ENCODE assay signal across 18 cellular contexts in genomic region chr3:120433662-120434331, GRCh38. TPM values are rescaled to one million over a fixed set of nuclear protein-coding genes. Genes with fewer than 3 reads are reported as not detected.
DNase-seq lines count a peak whose midpoint lies in the region; ATAC-seq, FAIRE-seq and TF ChIP-seq lines count a peak whose summit lies in the region.
"Had no signal": no experiment of that assay in that cellular context is flagged by ENCODE, and none has a peak within 500 bp of the region (broad histone marks: within the 10 kb centered on the region; RNA-seq: fewer than 3 reads in every experiment).

No MANE protein-coding gene starts in this region.

- no peak for ATAC-seq in GM23338
- ATAC-seq in left lobe of liver, result peak; percentile 81
- ATAC-seq in GM18858 (IDR thresholded peaks at IDR 0.05; ENCODE audit: unreplicated experiment), result no peak
- ATAC-seq: K562 had no signal

- H3K9me2 ChIP-seq in GM23338 (ENCODE audit: insufficient read depth), result no peaks in the 10 kb centered on the region

- no peak overlapping the region for H3K4me3 ChIP-seq in GM23338
- H3K4me3 ChIP-seq in ascending aorta, result no peak overlapping the region
- no peak overlapping the region for H3K4me3 ChIP-seq in smooth muscle cell
- no peak overlapping the region for H3K4me3 ChIP-seq in small intestine (ENCODE audit: low read depth in 1 of 2, low read length in 2 of 2)
- H3K4me3 ChIP-seq: K562 had no signal

- intact Hi-C loops in ascending aorta (cut with DNase I), result no loop called here

- peaks cover 61% of the 10 kb centered on the region for H3K36me3 Mint-ChIP-seq in GM23338 (ENCODE audit: low read depth)
- no peaks in the 10 kb centered on the region for H3K36me3 Mint-ChIP-seq in glutamatergic neuron (ENCODE audit: unreplicated experiment)
- H3K36me3 Mint-ChIP-seq: CD4-positive, alpha-beta memory T cell had no signal

- no peak for DNase-seq in GM23338 (ENCODE audit: low spot score)
- peak in 1 of 2 donors; percentile 33 for DNase-seq in ascending aorta (ENCODE audit: low spot score in 2 of 2)
- DNase-seq in left lobe of liver (ENCODE audit: low spot score), result no peak
- no peak for DNase-seq in smooth muscle cell (lab: John Stamatoyannopoulos, UW; ENCODE audit: unreplicated experiment)
- DNase-seq in small intestine, result no peak
- no peak for DNase-seq in glutamatergic neuron
- DNase-seq: activated CD4-positive, alpha-beta T cell treated with anti-CD3 and anti-CD28 coated beads, Interleukin-2, amount 50 U/mL, for 48 hours; activated effector memory CD4-positive, alpha-beta T cell treated with anti-CD3 and anti-CD28 coated beads, Interleukin-2, amount 50 U/mL, for 16 hours; caudate nucleus; CD4-positive, alpha-beta memory T cell; erythroblast; left colon; MM.1S; NCI-H146; retina; T-helper 2 cell had no signal

- H3F3A ChIP-seq in GM23338 (replicated peaks; ENCODE audit: low read depth) (no peaks in the 10 kb centered on the region), smooth muscle cell (ENCODE audit: low read depth) (peaks cover 33% of the 10 kb centered on the region)

- no peaks in the 10 kb centered on the region; the same call in 2 of the 3 replicates for H3K9me3 Mint-ChIP-seq in GM23338
- peaks cover 1% of the 10 kb centered on the region for H3K9me3 Mint-ChIP-seq in glutamatergic neuron (ENCODE audit: unreplicated experiment)
- H3K9me3 Mint-ChIP-seq: CD4-positive, alpha-beta memory T cell had no signal

- no peak for FAIRE-seq in small intestine (lab: Jason Lieb, UNC)
- FAIRE-seq: K562 had no signal

- H3K9me3 ChIP-seq in ascending aorta, result no peaks in the 10 kb centered on the region
- no peaks in the 10 kb centered on the region for H3K9me3 ChIP-seq in smooth muscle cell (replicated peaks; ENCODE audit: low read depth)
- no peaks in the 10 kb centered on the region for H3K9me3 ChIP-seq in small intestine (ENCODE audit: control insufficient read depth, low read depth)

- H3K36me3 ChIP-seq in GM23338 (ENCODE audit: insufficient read depth) (peaks cover 17% of the 10 kb centered on the region; the same call in 1 of the 2 replicates), ascending aorta (peaks cover 10 to 22% of the 10 kb centered on the region in 2 donors), smooth muscle cell (ENCODE audit: low read depth) (peaks cover 3% of the 10 kb centered on the region), small intestine (ENCODE audit: control insufficient read depth in 2 of 2, insufficient read depth in 2 of 2, low read length in 2 of 2) (no peaks in the 10 kb centered on the region)

- peaks cover 1% of the 10 kb centered on the region for H3K27me3 Mint-ChIP-seq in GM23338 (ENCODE audit: insufficient read depth, low read depth, poor library complexity)
- H3K27me3 Mint-ChIP-seq in glutamatergic neuron (ENCODE audit: unreplicated experiment), result no peaks in the 10 kb centered on the region

- peaks cover 65% of the 10 kb centered on the region for H3K4me1 Mint-ChIP-seq in GM23338
- H3K4me1 Mint-ChIP-seq in glutamatergic neuron (ENCODE audit: low read depth, unreplicated experiment), result peaks cover 6% of the 10 kb centered on the region
- H3K4me1 Mint-ChIP-seq: CD4-positive, alpha-beta memory T cell had no signal

- H3K27ac Mint-ChIP-seq in GM23338 (peak overlapping the region; percentile 32), glutamatergic neuron (ENCODE audit: unreplicated experiment) (no peak overlapping the region)
- H3K27ac Mint-ChIP-seq: CD4-positive, alpha-beta memory T cell had no signal

- no peak overlapping the region for H3K4me2 ChIP-seq in GM23338
- no peak overlapping the region for H3K4me2 ChIP-seq in smooth muscle cell

- H3K27ac ChIP-seq in GM23338 (ENCODE audit: low read depth), result peak overlapping the region; percentile 35; the same call in 1 of the 2 replicates
- peak overlapping the region; percentile 77 to 80 for H3K27ac ChIP-seq in ascending aorta
- peak overlapping the region; percentile 98 for H3K27ac ChIP-seq in smooth muscle cell (ENCODE audit: low read depth)
- H3K27ac ChIP-seq in small intestine (ENCODE audit: low read depth in 1 of 2, low read length in 1 of 2), result no peak overlapping the region

- peaks cover 66% of the 10 kb centered on the region for H3K79me2 ChIP-seq in GM23338 (replicated peaks; ENCODE audit: insufficient read depth)
- peaks cover 70% of the 10 kb centered on the region for H3K79me2 ChIP-seq in smooth muscle cell (ENCODE audit: low read depth)

- no peak overlapping the region for H3K9ac ChIP-seq in smooth muscle cell (ENCODE audit: low read depth)

- TF ChIP-seq CTCF in GM23338 (conservative IDR thresholded peaks at IDR 0.05; ENCODE audit: low read depth in 2 of 2) (no peak), ascending aorta (IDR thresholded peaks at IDR 0.05) (no peak), smooth muscle cell (IDR thresholded peaks at IDR 0.05; ENCODE audit: borderline replicate concordance, insufficient read depth, poor library complexity, severe bottlenecking) (no peak), glutamatergic neuron (IDR thresholded peaks at IDR 0.05; ENCODE audit: partially characterized antibody, unreplicated experiment) (no peak)

- peaks cover 31% of the 10 kb centered on the region for H3K4me1 ChIP-seq in GM23338 (ENCODE audit: insufficient read depth)
- peaks cover 18 to 91% of the 10 kb centered on the region in 2 donors for H3K4me1 ChIP-seq in ascending aorta
- H3K4me1 ChIP-seq in smooth muscle cell (ENCODE audit: low read depth), result peaks cover 49% of the 10 kb centered on the region
- no peaks in the 10 kb centered on the region for H3K4me1 ChIP-seq in small intestine (ENCODE audit: control insufficient read depth in 2 of 2, insufficient read depth in 1 of 2, low read depth in 1 of 2, low read length in 1 of 2)

- no peak overlapping the region for H3K4me3 Mint-ChIP-seq in GM23338
- H3K4me3 Mint-ChIP-seq in glutamatergic neuron (ENCODE audit: unreplicated experiment), result no peak overlapping the region
- H3K4me3 Mint-ChIP-seq: CD4-positive, alpha-beta memory T cell had no signal

- 94% methylated on average over 4 of the region's 4 CpGs for WGBS in smooth muscle cell (ENCODE audit: low lambda C conversion rate)
- 84 to 89% (median 86%) methylated on average over 4 of the region's 4 CpGs for WGBS in small intestine, 3 donors

- H3K27me3 ChIP-seq in GM23338 (ENCODE audit: insufficient read depth), result no peaks in the 10 kb centered on the region
- H3K27me3 ChIP-seq in ascending aorta, result no peaks in the 10 kb centered on the region
- H3K27me3 ChIP-seq in smooth muscle cell (ENCODE audit: low read depth), result no peaks in the 10 kb centered on the region
- H3K27me3 ChIP-seq in small intestine (ENCODE audit: control insufficient read depth in 2 of 2, insufficient read depth in 2 of 2, low read length in 2 of 2), result no peaks in the 10 kb centered on the region

- H2AFZ ChIP-seq in GM23338 (no peak overlapping the region), smooth muscle cell (ENCODE audit: low read depth) (no peak overlapping the region)

- peaks cover 7% of the 10 kb centered on the region for H4K20me1 ChIP-seq in GM23338 (replicated peaks; ENCODE audit: insufficient read depth)
- H4K20me1 ChIP-seq in smooth muscle cell (ENCODE audit: low read depth), result peaks cover 60% of the 10 kb centered on the region

TF ChIP-seq in GM23338, 12 proteins besides CTCF, POLR2A, EP300 and RAD21 (continues in another document):
- no peak for TF ChIP-seq EZH2 (IDR thresholded peaks at IDR 0.05; ENCODE audit: low read depth, unreplicated experiment)
- TF ChIP-seq JUNB (IDR thresholded peaks at IDR 0.05; ENCODE audit: unreplicated experiment), result no peak
- no peak for TF ChIP-seq REST (IDR thresholded peaks at IDR 0.05; ENCODE audit: unreplicated experiment)

RNA-seq across cellular contexts. Expression of gene FSTL1, which starts 17.0 kb away (rescaled TPM):
- 258 and 272 TPM in 2 replicates for total RNA-seq in GM23338 (2014; rRNA removed; shearing (Covaris generic))
- polyA plus RNA-seq in GM23338 (2016; fragmentation: Nextera tagmentation; extraction: Ambion mirVana) (49.1 and 50.8 TPM in 2 replicates), smooth muscle cell (367 and 562 TPM in 2 replicates), small intestine (10 to 100 TPM in 1 of 3 donors, 1 to 10 TPM in 2; 1.3 to 90.1 (median 2.7) TPM)
- total RNA-seq in ascending aorta (790 TPM), left lobe of liver (46.9 TPM), smooth muscle cell (630 and 783 TPM in 2 replicates), glutamatergic neuron (ENCODE audit: unreplicated experiment) (206 TPM)
- polyA plus RNA-seq: CD4-positive, alpha-beta memory T cell had no signal

Comparison
In these comparisons a context has a peak if more than half of its experiments do, and no peak if none do; other contexts are left out.
1. H3K27ac ChIP-seq: peak in GM23338 (single experiment), ascending aorta (2 of 2) and smooth muscle cell (single experiment); none in small intestine (0 of 2).